17 cellular contexts compared by ENCODE assay signal in the genomic region with DNA sequence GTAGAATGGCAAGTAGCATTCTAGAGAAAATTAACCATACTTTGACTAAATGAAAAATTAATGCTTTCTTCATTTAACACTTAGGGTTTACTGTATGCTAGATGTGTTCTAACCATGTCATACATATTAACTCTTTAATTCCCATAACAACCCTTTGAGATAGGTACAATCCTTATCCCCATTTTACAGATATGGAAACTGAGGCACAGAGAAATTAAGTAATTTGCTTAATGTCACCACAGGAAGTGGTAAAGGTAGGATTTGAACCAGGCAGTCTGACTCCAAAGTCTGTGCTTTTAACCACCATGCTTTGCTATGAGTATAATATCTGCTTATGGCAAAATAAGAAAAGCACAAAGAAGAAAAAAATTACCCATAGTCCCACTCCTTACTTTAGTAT. TPM values are rescaled to one million over a fixed set of nuclear protein-coding genes. Genes with fewer than 3 reads are reported as not detected.
DNase-seq lines count a peak whose midpoint lies in the region; ATAC-seq, FAIRE-seq and TF ChIP-seq lines count a peak whose summit lies in the region.
"Had no signal": no experiment of that assay in that cellular context is flagged by ENCODE, and none has a peak within 500 bp of the region (broad histone marks: within the 10 kb centered on the region; RNA-seq: fewer than 3 reads in every experiment).

No MANE protein-coding gene starts in this region.

- no peak for DNase-seq in activated T-cell treated with anti-CD3 and anti-CD28 coated beads, Interleukin-2, amount 50 U/mL, for 24 hours
- DNase-seq in activated T-cell treated with anti-CD3 and anti-CD28 coated beads, Interleukin-2, amount 50 U/mL, for 48 hours = no peak
- DNase-seq in HCT116 (ENCODE audit: low read depth, low spot score) = no peak
- DNase-seq in activated CD4-positive, alpha-beta memory T cell treated with anti-CD3 and anti-CD28 coated beads, Interleukin-2, amount 10 ng/mL, durations not matched to agents 7 days and 5 days = no peak
- DNase-seq in K562 (ENCODE audit: extremely low read depth in 1 of 4, low spot score in 3 of 4) = no peak
- no peak for DNase-seq in NCI-H1092 (lab: John Stamatoyannopoulos, UW)
- DNase-seq: C1 segment of cervical spinal cord, Caco-2, Kasumi-1, MM.1S, NCI-H1105, NCI-H1694, NCI-H524, Peyer's patch, Right ventricle myocardium superior had no signal

- peaks cover 82% of the 10 kb centered on the region for H3K4me1 Mint-ChIP-seq in activated T-cell treated with anti-CD3 and anti-CD28 coated beads, Interleukin-2, amount 50 U/mL, for 24 hours (ENCODE audit: low read depth)
- peaks cover 95% of the 10 kb centered on the region for H3K4me1 Mint-ChIP-seq in activated CD4-positive, alpha-beta memory T cell treated with anti-CD3 and anti-CD28 coated beads, Interleukin-2, amount 10 ng/mL, durations not matched to agents 7 days and 5 days

- no peaks in the 10 kb centered on the region for H3K9me3 Mint-ChIP-seq in activated T-cell treated with anti-CD3 and anti-CD28 coated beads, Interleukin-2, amount 50 U/mL, for 24 hours
- H3K9me3 Mint-ChIP-seq in activated CD4-positive, alpha-beta memory T cell treated with anti-CD3 and anti-CD28 coated beads, Interleukin-2, amount 10 ng/mL, durations not matched to agents 7 days and 5 days = no peaks in the 10 kb centered on the region

- H3K27me3 ChIP-seq in HCT116 (ENCODE audit: insufficient read depth, low read length) = no peaks in the 10 kb centered on the region
- H3K27me3 ChIP-seq in K562 (ENCODE audit: control insufficient read depth in 2 of 2, insufficient read depth in 2 of 2, low read length in 2 of 2) = no peaks in the 10 kb centered on the region; a peak in 1 of 5 replicates
- H3K27me3 ChIP-seq: Peyer's patch had no signal

- H3K27ac Mint-ChIP-seq in activated T-cell treated with anti-CD3 and anti-CD28 coated beads, Interleukin-2, amount 50 U/mL, for 24 hours = peak overlapping the region; percentile 55
- H3K27ac Mint-ChIP-seq in activated CD4-positive, alpha-beta memory T cell treated with anti-CD3 and anti-CD28 coated beads, Interleukin-2, amount 10 ng/mL, durations not matched to agents 7 days and 5 days = peak overlapping the region; percentile 89

- CTCF ChIA-PET in HCT116 (lab: Charles Lee) = no interaction called here
- CTCF ChIA-PET in activated CD4-positive, alpha-beta memory T cell treated with anti-CD3 and anti-CD28 coated beads, Interleukin-2, amount 10 ng/mL, durations not matched to agents 7 days and 5 days (lab: Charles Lee) = no interaction called here
- CTCF ChIA-PET in K562 (lab: Yijun Ruan, JAX; ENCODE audit: low intra/inter-chr PET ratio) = no interaction called here

- POLR2A ChIA-PET in HCT116 (lab: Charles Lee) = no interaction called here
- POLR2A ChIA-PET in activated CD4-positive, alpha-beta memory T cell treated with anti-CD3 and anti-CD28 coated beads, Interleukin-2, amount 10 ng/mL, durations not matched to agents 7 days and 5 days (lab: Charles Lee) = interaction anchor here (1.1 to 4.5 kb wide), 3 partner anchors 11 to 83 kb away, joined by 3 to 18 read pairs (median 3); no protein-coding TSS in a partner anchor
- POLR2A ChIA-PET in K562 (lab: Yijun Ruan, JAX) = no interaction called here

- no peak overlapping the region for H3K4me3 Mint-ChIP-seq in activated T-cell treated with anti-CD3 and anti-CD28 coated beads, Interleukin-2, amount 50 U/mL, for 24 hours
- no peak overlapping the region for H3K4me3 Mint-ChIP-seq in activated CD4-positive, alpha-beta memory T cell treated with anti-CD3 and anti-CD28 coated beads, Interleukin-2, amount 10 ng/mL, durations not matched to agents 7 days and 5 days

- in situ Hi-C loops in K562 (cut with MboI) = no loop called here

- H3K27me3 Mint-ChIP-seq in activated T-cell treated with anti-CD3 and anti-CD28 coated beads, Interleukin-2, amount 50 U/mL, for 24 hours = no peaks in the 10 kb centered on the region
- no peaks in the 10 kb centered on the region for H3K27me3 Mint-ChIP-seq in activated CD4-positive, alpha-beta memory T cell treated with anti-CD3 and anti-CD28 coated beads, Interleukin-2, amount 10 ng/mL, durations not matched to agents 7 days and 5 days

- BruUV-seq in HCT116 (replicated peaks; lab: Mats Ljungman, UMichigan) (no TSS peak), K562 (replicated peaks; lab: Mats Ljungman, UMichigan) (no TSS peak)

- H3K9me1 ChIP-seq in K562 (ENCODE audit: control insufficient read depth, insufficient read depth, low read length) = no peaks in the 10 kb centered on the region

- H3K4me3 ChIP-seq in HCT116 (replicated peaks in 1 of 2; ENCODE audit: low read depth in 1 of 2, low read length in 2 of 2) (no peak overlapping the region), K562 (no peak overlapping the region)
- H3K4me3 ChIP-seq: Peyer's patch had no signal

- no peaks in the 10 kb centered on the region for H3K9me3 ChIP-seq in HCT116 (ENCODE audit: control insufficient read depth in 1 of 2, insufficient read depth in 1 of 2, low read depth in 1 of 2, low read length in 2 of 2)
- no peaks in the 10 kb centered on the region for H3K9me3 ChIP-seq in K562 (replicated peaks; ENCODE audit: control insufficient read depth, insufficient read depth, low read depth, low read length)
- H3K9me3 ChIP-seq: Caco-2, Peyer's patch had no signal

- no peaks in the 10 kb centered on the region for H3K36me3 Mint-ChIP-seq in activated T-cell treated with anti-CD3 and anti-CD28 coated beads, Interleukin-2, amount 50 U/mL, for 24 hours (ENCODE audit: low read depth)
- H3K36me3 Mint-ChIP-seq in activated CD4-positive, alpha-beta memory T cell treated with anti-CD3 and anti-CD28 coated beads, Interleukin-2, amount 10 ng/mL, durations not matched to agents 7 days and 5 days (ENCODE audit: low read depth) = peaks cover 9% of the 10 kb centered on the region

- H3K4me2 ChIP-seq in HCT116 (ENCODE audit: low read length) (no peak overlapping the region), K562 (ENCODE audit: insufficient read depth, low read length) (no peak overlapping the region)

- H3K36me3 ChIP-seq in HCT116 (ENCODE audit: control insufficient read depth in 1 of 2, insufficient read depth in 2 of 2, low read length in 2 of 2) (no peaks in the 10 kb centered on the region), K562 (ENCODE audit: control insufficient read depth, insufficient read depth, low read length) (no peaks in the 10 kb centered on the region)
- H3K36me3 ChIP-seq: Peyer's patch had no signal

- no peak for FAIRE-seq in K562 (lab: Jason Lieb, UNC)
- FAIRE-seq: H54 had no signal

- H3K79me2 ChIP-seq in HCT116 (ENCODE audit: insufficient read depth, low read length) = no peaks in the 10 kb centered on the region
- no peaks in the 10 kb centered on the region for H3K79me2 ChIP-seq in K562 (ENCODE audit: control insufficient read depth, insufficient read depth, low read length)

- ATAC-seq in HCT116 (no peak), K562 (no peak), GM18873 (IDR thresholded peaks at IDR 0.05; ENCODE audit: low FRiP score, unreplicated experiment) (no peak)

- TF ChIP-seq POLR2A in HCT116 (IDR thresholded peaks at IDR 0.05; ENCODE audit: borderline replicate concordance, extremely low read depth, insufficient read depth, insufficient read length) (no peak), K562 (conservative IDR thresholded peaks at IDR 0.05) (no peak)

- no peak for TF ChIP-seq EP300 in K562 (IDR thresholded peaks at IDR 0.05; ENCODE audit: low read length)

- H4K20me1 ChIP-seq in HCT116 (ENCODE audit: insufficient read depth) (no peaks in the 10 kb centered on the region), K562 (replicated peaks; ENCODE audit: control insufficient read depth, insufficient read depth, low read length) (no peaks in the 10 kb centered on the region)

- H3K9me2 ChIP-seq in HCT116 (ENCODE audit: insufficient read depth) = no peaks in the 10 kb centered on the region

- RAD21 ChIA-PET in HCT116 (lab: Charles Lee; ENCODE audit: low non-redundant PET in 1 of 2, low total read pairs in 2 of 2, uncharacterized antibody in 2 of 2, unreplicated experiment in 2 of 2) = no interaction called here

- TF ChIP-seq CTCF in HCT116 (IDR thresholded peaks at IDR 0.05 in 2 of 3, conservative IDR thresholded peaks at IDR 0.05 in 1 of 3; ENCODE audit: borderline replicate concordance in 1 of 3, insufficient read depth in 1 of 3, low read depth in 2 of 3, low read length in 2 of 3) = no peak
- no peak for TF ChIP-seq CTCF in K562 (IDR thresholded peaks at IDR 0.05 in 2 of 3, conservative IDR thresholded peaks at IDR 0.05 in 1 of 3; ENCODE audit: insufficient read depth in 2 of 3, low read depth in 1 of 3, low read length in 3 of 3)

- H3K9ac ChIP-seq in HCT116 (ENCODE audit: low read length) (no peak overlapping the region), K562 (ENCODE audit: insufficient read depth in 1 of 2, low read depth in 2 of 2, low read length in 2 of 2) (no peak overlapping the region)

- H3K4me1 ChIP-seq in HCT116 (ENCODE audit: control insufficient read depth in 1 of 2, insufficient read depth in 2 of 2, low read length in 2 of 2) = peaks cover 0 to 24% of the 10 kb centered on the region in 2 experiments; a peak in 1 of 4 replicates
- H3K4me1 ChIP-seq in K562 (replicated peaks in 1 of 2; ENCODE audit: control insufficient read depth in 2 of 2, insufficient read depth in 2 of 2, low read length in 2 of 2) = peaks cover 0 to 6% of the 10 kb centered on the region in 2 experiments; a peak in 3 of 5 replicates
- H3K4me1 ChIP-seq: Peyer's patch had no signal

- intact Hi-C loops in HCT116 (cut with micrococcal nuclease) = no loop called here
- intact Hi-C loops in K562 (cut with micrococcal nuclease) = no loop called here

- peak overlapping the region; percentile 50 for H2AFZ ChIP-seq in HCT116 (ENCODE audit: low read depth, low read length, poor library complexity, severe bottlenecking)
- no peak overlapping the region for H2AFZ ChIP-seq in K562 (ENCODE audit: low read depth, low read length)

- H3K27ac ChIP-seq in HCT116 (ENCODE audit: low read depth, low read length) (no peak overlapping the region), K562 (ENCODE audit: extremely low read depth, low read depth, low read length) (no peak overlapping the region)
- H3K27ac ChIP-seq: Peyer's patch had no signal

- TF ChIP-seq RAD21 in HCT116 (IDR thresholded peaks at IDR 0.05; ENCODE audit: low read depth) (no peak), K562 (CRISPR knock-in tag; conservative IDR thresholded peaks at IDR 0.05 in 1 of 2, IDR thresholded peaks at IDR 0.05 in 1 of 2) (no peak)

RNA-seq across cellular contexts. Expression of a gene that starts 59.5 kb away (rescaled TPM):
- total RNA-seq in HCT116 (2021; ENCODE audit: unreplicated experiment) (75.4 TPM), K562 (2014; rRNA removed) (0.04 and 0.05 TPM in 2 replicates), K562 (2014; rRNA removed; fragmentation: Illumina TruSeq; extraction: Trizol) (0.03 TPM in 1 of 2 replicates, not detected in the other), K562 (2015; rRNA removed; fragmentation: Illumina TruSeq; extraction: Trizol) (0.11 and 0.34 TPM in 2 replicates), K562 (2021) (0.31 TPM in 2 replicates)
- 105 and 129 TPM in 2 replicates for polyA plus RNA-seq in HCT116 (2012)
- total RNA-seq in activated CD4-positive, alpha-beta memory T cell treated with anti-CD3 and anti-CD28 coated beads, Interleukin-2, amount 10 ng/mL, durations not matched to agents 7 days and 5 days = 10 to 100 TPM; 94.6 to 94.8 TPM
- 0.35 and 2.6 TPM in 2 replicates for total RNA-seq in K562 (2011; cell fraction: chromatin; rRNA removed; ENCODE audit: low replicate concordance)
- 0.39 and 0.50 TPM in 2 replicates for total RNA-seq in K562 (2011; cell fraction: nucleolus; rRNA removed)
- 0.29 and 0.38 TPM in 2 replicates for total RNA-seq in K562 (2011; cell fraction: nucleoplasm; rRNA removed)
- polyA plus RNA-seq in K562 (2011; rRNA removed) (0.16 and 0.39 TPM in 2 replicates), K562 (2014; fragmentation: Illumina TruSeq; extraction: Trizol) (0.04 and 0.09 TPM in 2 replicates), K562 (2014; fragmentation: Nextera tagmentation; extraction: Ambion mirVana) (not detected), K562 (2014; rRNA removed) (0.03 and 0.25 TPM in 2 replicates)
- 0.09 and 0.72 TPM in 2 replicates for polyA plus RNA-seq in K562 (2011; cell fraction: cytosol; rRNA removed)
- 0.53 and 7.0 TPM in 2 replicates for polyA plus RNA-seq in K562 (2011; cell fraction: nucleus; rRNA removed)
- polyA plus RNA-seq in K562 (2012) = 0.06 and 0.08 TPM in 2 replicates
- 0.14 TPM in 1 of 2 replicates, not detected in the other for polyA minus RNA-seq in K562 (2011; rRNA and poly(A)+ RNA removed)
- polyA minus RNA-seq in K562 (2011; cell fraction: cytosol; rRNA and poly(A)+ RNA removed) = 0.27 and 0.29 TPM in 2 replicates
- polyA minus RNA-seq in K562 (2011; cell fraction: nucleus; rRNA and poly(A)+ RNA removed) = 0.27 and 0.33 TPM in 2 replicates

Comparison
In these comparisons a context has a peak if more than half of its experiments do, and no peak if none do; other contexts are left out.
1. RNA of a gene that starts 59.5 kb away (total RNA-seq): 94.6 to 94.8 TPM in activated CD4-positive, alpha-beta memory T cell treated with anti-CD3 and anti-CD28 coated beads, Interleukin-2, amount 10 ng/mL, durations not matched to agents 7 days and 5 days and 75.4 TPM in HCT116 (single experiment); 0.03 to 2.6 TPM in K562; every median in the first group is over 10 times any median in the second.